Comparison of ENCODE assay signal across 6 cellular contexts in genomic region chr11:65559951-65560537, GRCh38.
DNase-seq lines count a peak whose midpoint lies in the region.

No MANE protein-coding gene starts in this region.

- no peak overlapping the region for H3K27ac ChIP-seq in effector memory CD4-positive, alpha-beta T cell (ENCODE audit: insufficient read depth, low read length, poor library complexity, severe bottlenecking)

- no peaks in the 10 kb centered on the region for H3K9me3 ChIP-seq in adipocyte (ENCODE audit: control insufficient read depth, low read length)
- no peaks in the 10 kb centered on the region for H3K9me3 ChIP-seq in mucosa of stomach (ENCODE audit: control insufficient read depth, low read length)
- no peaks in the 10 kb centered on the region for H3K9me3 ChIP-seq in effector memory CD4-positive, alpha-beta T cell (ENCODE audit: control insufficient read depth, low read length)

- H3K9ac ChIP-seq in adipocyte (ENCODE audit: low read length) (peak overlapping the region; percentile 84), mucosa of stomach (ENCODE audit: low read length) (peak overlapping the region; percentile 14)

- peak; percentile 82 for DNase-seq in LoVo (ENCODE audit: low spot score)
- peak; percentile 53 for DNase-seq in adipocyte (ENCODE audit: low read depth)
- no peak for DNase-seq in stimulated activated CD8-positive, alpha-beta memory T cell treated with anti-CD3 and anti-CD28 coated beads, Interleukin-4, amount 100 ng/mL, for 48 hours
- no peak for DNase-seq in effector memory CD4-positive, alpha-beta T cell
- DNase-seq in NCI-H1930 (lab: John Stamatoyannopoulos, UW): no peak

- no peaks in the 10 kb centered on the region for H3K27me3 ChIP-seq in adipocyte (replicated peaks; ENCODE audit: control insufficient read depth, insufficient read depth, low read length)
- no peaks in the 10 kb centered on the region for H3K27me3 ChIP-seq in mucosa of stomach (ENCODE audit: control insufficient read depth, insufficient read depth, low read length)
- no peaks in the 10 kb centered on the region for H3K27me3 ChIP-seq in effector memory CD4-positive, alpha-beta T cell (replicated peaks; ENCODE audit: control insufficient read depth, insufficient read depth, low read length, poor library complexity, severe bottlenecking)

- no peak overlapping the region for H3K4me3 ChIP-seq in adipocyte (ENCODE audit: low read length)
- no peak overlapping the region for H3K4me3 ChIP-seq in mucosa of stomach (ENCODE audit: low read length)
- H3K4me3 ChIP-seq in effector memory CD4-positive, alpha-beta T cell (ENCODE audit: insufficient read depth, low read depth, low read length, poor library complexity, severe bottlenecking): no peak overlapping the region

- H3K36me3 ChIP-seq in adipocyte (ENCODE audit: control insufficient read depth, insufficient read depth, low read length, severe bottlenecking) (no peaks in the 10 kb centered on the region), mucosa of stomach (ENCODE audit: control insufficient read depth, insufficient read depth, low read length) (no peaks in the 10 kb centered on the region)
- H3K36me3 ChIP-seq in effector memory CD4-positive, alpha-beta T cell (ENCODE audit: control insufficient read depth, insufficient read depth, low read length): no peaks in the 10 kb centered on the region

- peaks cover 53% of the 10 kb centered on the region for H3K4me1 ChIP-seq in adipocyte (ENCODE audit: control insufficient read depth, insufficient read depth, low read length)
- peaks cover 49% of the 10 kb centered on the region for H3K4me1 ChIP-seq in mucosa of stomach (ENCODE audit: control insufficient read depth, insufficient read depth, low read length)
- peaks cover 43% of the 10 kb centered on the region for H3K4me1 ChIP-seq in effector memory CD4-positive, alpha-beta T cell (ENCODE audit: control insufficient read depth, insufficient read depth, low read length, poor library complexity, severe bottlenecking)

Comparison
In these comparisons a context has a peak if more than half of its experiments do, and no peak if none do; other contexts are left out.
1. DNase-seq: peak in LoVo (single experiment) and adipocyte (single experiment); none in stimulated activated CD8-positive, alpha-beta memory T cell treated with anti-CD3 and anti-CD28 coated beads, Interleukin-4, amount 100 ng/mL, for 48 hours (single experiment), effector memory CD4-positive, alpha-beta T cell (0 of 3) and NCI-H1930 (0 of 2).